Comparison of ENCODE assay signal across 17 cellular contexts in the genomic region with DNA sequence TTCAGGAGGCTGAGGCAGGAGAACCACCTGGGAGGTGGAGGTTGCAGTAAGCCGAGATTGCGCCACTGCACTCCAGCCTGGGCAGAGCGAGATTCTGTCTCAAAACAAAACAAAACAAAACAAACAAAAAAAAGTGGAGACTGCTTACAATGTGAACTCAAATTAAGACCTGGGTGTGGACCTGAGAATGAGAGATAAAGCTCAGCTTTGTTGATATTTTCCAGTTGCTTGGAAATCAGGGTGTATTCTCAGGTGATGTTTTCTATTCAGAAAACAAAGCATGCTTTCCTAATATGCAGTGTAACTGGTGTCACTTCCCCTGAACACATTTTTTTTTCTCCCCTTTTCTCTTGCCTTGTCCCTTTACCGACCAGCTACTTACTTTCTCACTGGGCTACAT.
"Had no signal": no experiment of that assay in that cellular context is flagged by ENCODE, and none has a peak within 500 bp of the region (broad histone marks: within the 10 kb centered on the region; RNA-seq: fewer than 3 reads in every experiment).

No MANE protein-coding gene starts in this region.

- H3K27ac ChIP-seq: heart left ventricle, sigmoid colon, skin epidermis, testis, transverse colon had no signal

- DNase-seq: cortex of kidney; dorsolateral prefrontal cortex; effector CD8-positive, alpha-beta T cell; heart left ventricle; hippocampal formation; mesendoderm; natural killer cell; sigmoid colon; stimulated activated CD4-positive, alpha-beta T cell treated with anti-CD3 and anti-CD28 coated beads, Interleukin-2, amount 100 ng/mL, for 24 hours; stimulated activated CD4-positive, alpha-beta T cell treated with anti-CD3 and anti-CD28 coated beads, Interleukin-4, amount 100 ng/mL, for 4 hours; stimulated activated naive B cell treated with anti-CD40 and anti-IgM and Interleukin-4, amounts not matched to agents 10 μg/mL and 1 μg/mL and 100 μg/mL, for 72 hours; stimulated activated naive CD8-positive, alpha-beta T cell treated with anti-CD3 and anti-CD28 coated beads, Interleukin-15, amount 100 ng/mL, for 72 hours; testis; transverse colon had no signal

- H3K27ac Mint-ChIP-seq: natural killer cell; stimulated activated naive B cell treated with anti-CD40 and anti-IgM and Interleukin-4, amounts not matched to agents 10 μg/mL and 1 μg/mL and 100 μg/mL, for 72 hours had no signal

- H3K36me3 ChIP-seq: heart left ventricle, sigmoid colon, transverse colon had no signal

- H3K4me3 Mint-ChIP-seq: natural killer cell; neural crest cell; stimulated activated naive B cell treated with anti-CD40 and anti-IgM and Interleukin-4, amounts not matched to agents 10 μg/mL and 1 μg/mL and 100 μg/mL, for 72 hours; stimulated activated naive CD8-positive, alpha-beta T cell treated with anti-CD3 and anti-CD28 coated beads, Interleukin-15, amount 100 ng/mL, for 72 hours had no signal

- H3K4me1 Mint-ChIP-seq: natural killer cell; neural crest cell; stimulated activated naive B cell treated with anti-CD40 and anti-IgM and Interleukin-4, amounts not matched to agents 10 μg/mL and 1 μg/mL and 100 μg/mL, for 72 hours had no signal

- H3K4me1 ChIP-seq: sigmoid colon, testis had no signal

- H3K27me3 Mint-ChIP-seq: stimulated activated naive CD8-positive, alpha-beta T cell treated with anti-CD3 and anti-CD28 coated beads, Interleukin-15, amount 100 ng/mL, for 72 hours had no signal

- ATAC-seq: esophagus mucosa; heart left ventricle; natural killer cell; stimulated activated naive B cell treated with anti-CD40 and anti-IgM and Interleukin-4, amounts not matched to agents 10 μg/mL and 1 μg/mL and 100 μg/mL, for 72 hours; stimulated activated naive CD8-positive, alpha-beta T cell treated with anti-CD3 and anti-CD28 coated beads, Interleukin-15, amount 100 ng/mL, for 72 hours had no signal

- H3K9me3 ChIP-seq: testis had no signal

- H3K27me3 ChIP-seq: dorsolateral prefrontal cortex, heart left ventricle, sigmoid colon, testis, transverse colon had no signal

- H3K4me3 ChIP-seq: dorsolateral prefrontal cortex, heart left ventricle, sigmoid colon, skin epidermis, testis, transverse colon had no signal
